In genomic region chr1:226826479-226827245, GRCh38 we compare ENCODE assay signal across 10 cellular contexts. TPM values are rescaled to one million over a fixed set of nuclear protein-coding genes. Genes with fewer than 3 reads are reported as not detected.
DNase-seq lines count a peak whose midpoint lies in the region; ATAC-seq, FAIRE-seq and TF ChIP-seq lines count a peak whose summit lies in the region.
"Had no signal": no experiment of that assay in that cellular context is flagged by ENCODE, and none has a peak within 500 bp of the region (broad histone marks: within the 10 kb centered on the region; RNA-seq: fewer than 3 reads in every experiment).

No MANE protein-coding gene starts in this region.

- no peak overlapping the region for H2AK9ac ChIP-seq in IMR-90 (replicated peaks; ENCODE audit: low read depth, low read length, poor library complexity)

- H3K4me3 ChIP-seq in A549 (no peak overlapping the region), IMR-90 (ENCODE audit: insufficient read depth, low read depth, low read length) (no peak overlapping the region), neuronal stem cell (ENCODE audit: low read length in 2 of 2) (no peak overlapping the region)

- H3K9me3 Mint-ChIP-seq in dendritic cell treated with granulocyte-macrophage colony-stimulating factor and Interleukin-4, amounts not matched to agents 40 ng/mL and 50 ng/mL, for 4 days: no peaks in the 10 kb centered on the region

- H3K23ac ChIP-seq in IMR-90 (ENCODE audit: low read depth, low read length): no peak overlapping the region
- no peak overlapping the region for H3K23ac ChIP-seq in neuronal stem cell (ENCODE audit: low read depth, low read length, poor library complexity)

- H3K56ac ChIP-seq in IMR-90 (ENCODE audit: extremely low read depth, insufficient read depth, low read length): no peak overlapping the region

- H2AFZ ChIP-seq in IMR-90 (replicated peaks; ENCODE audit: low read length, poor library complexity) (no peak overlapping the region), neuronal stem cell (ENCODE audit: low read length) (peak overlapping the region; percentile 92)

- H4K91ac ChIP-seq in IMR-90 (ENCODE audit: insufficient read depth, low read depth, low read length): no peak overlapping the region
- H4K91ac ChIP-seq in neuronal stem cell (ENCODE audit: low read depth, low read length, poor library complexity): no peak overlapping the region

- TF ChIP-seq RAD21 in A549 (conservative IDR thresholded peaks at IDR 0.05 in 1 of 2, IDR thresholded peaks at IDR 0.05 in 1 of 2): no peak
- no peak for TF ChIP-seq RAD21 in IMR-90 (IDR thresholded peaks at IDR 0.05; ENCODE audit: low read length)

- CTCF ChIA-PET in A549 (lab: Yijun Ruan, JAX): interaction anchor here (0.8 to 12.1 kb wide), 10 partner anchors 10 to 200 kb away, joined by 3 to 127 read pairs (median 4); no protein-coding TSS in a partner anchor
- CTCF ChIA-PET in IMR-90 (lab: Yijun Ruan, JAX): interaction anchor here (1.2 kb wide), 1 partner anchor 200 kb away, joined by 4 read pairs; no protein-coding TSS in a partner anchor

- intact Hi-C loops in IMR-90 (cut with micrococcal nuclease): no loop called here
- intact Hi-C loops in dendritic cell treated with granulocyte-macrophage colony-stimulating factor and Interleukin-4, amounts not matched to agents 40 ng/mL and 50 ng/mL, for 4 days (cut with micrococcal nuclease): loop anchor here (2.0 to 5.0 kb wide), 3 partner anchors 88 to 279 kb away; partner anchors contain the start of genes ITPKB and STUM

- H3K4me1 ChIP-seq in A549 (peaks cover 4% of the 10 kb centered on the region; the same call in 2 of the 3 replicates), IMR-90 (ENCODE audit: control insufficient read depth, insufficient read depth, low read length) (peaks cover 2% of the 10 kb centered on the region), neuronal stem cell (ENCODE audit: control insufficient read depth in 2 of 2, insufficient read depth in 1 of 2, low read depth in 1 of 2, low read length in 2 of 2) (peaks cover 2 to 3% of the 10 kb centered on the region in 2 donors)

- H3K4me3 Mint-ChIP-seq in dendritic cell treated with granulocyte-macrophage colony-stimulating factor and Interleukin-4, amounts not matched to agents 40 ng/mL and 50 ng/mL, for 4 days: no peak overlapping the region

- H3K27me3 Mint-ChIP-seq in dendritic cell treated with granulocyte-macrophage colony-stimulating factor and Interleukin-4, amounts not matched to agents 40 ng/mL and 50 ng/mL, for 4 days: peaks cover 2% of the 10 kb centered on the region

- H2AK5ac ChIP-seq in IMR-90 (ENCODE audit: low read depth, low read length) (no peak overlapping the region), neuronal stem cell (ENCODE audit: low read depth, low read length) (no peak overlapping the region)

- H3K18ac ChIP-seq in IMR-90 (ENCODE audit: low read depth, low read length) (no peak overlapping the region), neuronal stem cell (ENCODE audit: low read length) (no peak overlapping the region)

- ATAC-seq in A549 (no peak), IMR-90 (ENCODE audit: low read depth) (no peak), HG03442 (IDR thresholded peaks at IDR 0.05; ENCODE audit: unreplicated experiment) (no peak)

- H3K36me3 Mint-ChIP-seq in dendritic cell treated with granulocyte-macrophage colony-stimulating factor and Interleukin-4, amounts not matched to agents 40 ng/mL and 50 ng/mL, for 4 days (ENCODE audit: low read depth): no peaks in the 10 kb centered on the region

- H3K27ac ChIP-seq in A549 (no peak overlapping the region), IMR-90 (ENCODE audit: insufficient read depth, low read length) (no peak overlapping the region), neuronal stem cell (replicated peaks; ENCODE audit: low read length) (no peak overlapping the region)
- H3K27ac ChIP-seq: C4-2B had no signal

- in situ Hi-C loops in IMR-90 (cut with MboI; ENCODE audit: low sequenced_read_pairs): no loop called here

- H3K27me3 ChIP-seq in IMR-90 (ENCODE audit: control insufficient read depth, insufficient read depth, low read length) (no peaks in the 10 kb centered on the region), neuronal stem cell (ENCODE audit: control insufficient read depth in 3 of 3, insufficient read depth in 3 of 3, low read depth in 1 of 3, low read length in 3 of 3) (peaks cover 0 to 4% (median 0%) of the 10 kb centered on the region in 3 experiments)

- H3K14ac ChIP-seq in IMR-90 (replicated peaks; ENCODE audit: low read depth, low read length) (no peak overlapping the region), neuronal stem cell (ENCODE audit: low read length) (no peak overlapping the region)

- no peaks in the 10 kb centered on the region for H4K20me1 ChIP-seq in IMR-90 (ENCODE audit: insufficient read depth, low read length)

- peaks cover 34% of the 10 kb centered on the region for H3K4me1 Mint-ChIP-seq in dendritic cell treated with granulocyte-macrophage colony-stimulating factor and Interleukin-4, amounts not matched to agents 40 ng/mL and 50 ng/mL, for 4 days (ENCODE audit: low read depth)

- H3K27ac Mint-ChIP-seq in dendritic cell treated with granulocyte-macrophage colony-stimulating factor and Interleukin-4, amounts not matched to agents 40 ng/mL and 50 ng/mL, for 4 days: peak overlapping the region; percentile 86

- no peak overlapping the region for H3K4me2 ChIP-seq in A549
- no peak overlapping the region for H3K4me2 ChIP-seq in IMR-90 (ENCODE audit: low read depth, low read length)
- no peak overlapping the region for H3K4me2 ChIP-seq in neuronal stem cell (ENCODE audit: insufficient read depth, low read length, poor library complexity, severe bottlenecking)

- H4K5ac ChIP-seq in IMR-90 (ENCODE audit: low read depth, low read length): no peak overlapping the region

- TF ChIP-seq CTCF in A549 (IDR thresholded peaks at IDR 0.05) (no peak), IMR-90 (conservative IDR thresholded peaks at IDR 0.05; ENCODE audit: low read depth, low read length) (no peak)

- H2BK20ac ChIP-seq in IMR-90 (ENCODE audit: low read depth, low read length): no peak overlapping the region

- H3K79me1 ChIP-seq in IMR-90 (ENCODE audit: low read depth in 1 of 2, low read length in 2 of 2) (no peaks in the 10 kb centered on the region), neuronal stem cell (ENCODE audit: low read depth, low read length) (no peaks in the 10 kb centered on the region)

- TF ChIP-seq EP300 in A549 (IDR thresholded peaks at IDR 0.05): no peak

- no peak overlapping the region for H3K9ac ChIP-seq in IMR-90 (ENCODE audit: low read depth, low read length)
- no peak overlapping the region for H3K9ac ChIP-seq in neuronal stem cell (ENCODE audit: low read depth, low read length, poor library complexity)

- H4K8ac ChIP-seq in IMR-90 (ENCODE audit: low read depth in 2 of 2, low read length in 2 of 2) (no peak overlapping the region), neuronal stem cell (ENCODE audit: low read depth, low read length) (no peak overlapping the region)

- no peak overlapping the region for H3K4ac ChIP-seq in IMR-90 (ENCODE audit: low read depth, low read length)
- no peak overlapping the region for H3K4ac ChIP-seq in neuronal stem cell (ENCODE audit: low read length)

- POLR2A ChIA-PET in A549 (lab: Yijun Ruan, JAX): no interaction called here
- POLR2A ChIA-PET in IMR-90 (lab: Charles Lee; ENCODE audit: unreplicated experiment): no interaction called here

- H3K36me3 ChIP-seq in IMR-90 (ENCODE audit: control insufficient read depth, insufficient read depth, low read length) (no peaks in the 10 kb centered on the region), neuronal stem cell (replicated peaks in 1 of 2; ENCODE audit: control insufficient read depth in 2 of 2, insufficient read depth in 2 of 2, low read length in 2 of 2) (no peaks in the 10 kb centered on the region)

- H3K9me1 ChIP-seq in IMR-90 (ENCODE audit: insufficient read depth, low read length): no peaks in the 10 kb centered on the region

- no peak overlapping the region for H2BK120ac ChIP-seq in IMR-90 (ENCODE audit: low read depth, low read length)
- H2BK120ac ChIP-seq in neuronal stem cell (ENCODE audit: low read depth, low read length): no peak overlapping the region

- H2BK15ac ChIP-seq in IMR-90 (ENCODE audit: low read depth, low read length): no peak overlapping the region
- H2BK15ac ChIP-seq in neuronal stem cell (ENCODE audit: low read length): peak overlapping the region; percentile 8

- H2BK5ac ChIP-seq in IMR-90 (ENCODE audit: low read depth, low read length, poor library complexity, severe bottlenecking): no peak overlapping the region
- no peak overlapping the region for H2BK5ac ChIP-seq in neuronal stem cell (ENCODE audit: low read length)

- no peak overlapping the region for H2BK12ac ChIP-seq in neuronal stem cell (ENCODE audit: low read length)

- TF ChIP-seq POLR2A in A549 (IDR thresholded peaks at IDR 0.05; ENCODE audit: low read length): no peak
- no peak for TF ChIP-seq POLR2A in IMR-90 (IDR thresholded peaks at IDR 0.05; ENCODE audit: low read depth, low read length)

- no TSS peak for BruUV-seq in IMR-90 (replicated peaks; lab: Mats Ljungman, UMichigan)

- DNase-seq in A549 (ENCODE audit: low read depth in 1 of 2, low spot score in 1 of 2) (no peak), IMR-90 (no peak), neuronal stem cell (ENCODE audit: low spot score) (no peak), COR-L47 (lab: John Stamatoyannopoulos, UW) (no peak), cerebellum (ENCODE audit: low spot score) (no peak), GM19238 (ENCODE audit: insufficient read length, low spot score) (no peak)
- DNase-seq: T-helper 9 cell had no signal

- dilution Hi-C loops in IMR-90 (cut with HindIII; ENCODE audit: low sequenced_read_pairs, unreplicated experiment): no loop called here

- no peak for FAIRE-seq in A549 (lab: Jason Lieb, UNC)

- H3K9me3 ChIP-seq in A549 (no peaks in the 10 kb centered on the region), IMR-90 (ENCODE audit: control insufficient read depth, insufficient read depth, low read length) (no peaks in the 10 kb centered on the region), neuronal stem cell (replicated peaks in 1 of 2; ENCODE audit: control insufficient read depth in 2 of 2, insufficient read depth in 1 of 2, low read depth in 1 of 2, low read length in 2 of 2) (no peaks in the 10 kb centered on the region)

- 85% methylated on average over 19 of the region's 19 CpGs for WGBS in A549 (ENCODE audit: missing lambda C conversion rate)
- 98% methylated on average over 5 of the region's 19 CpGs; no CpG with 5 or more reads in 1 of the 2 experiments for WGBS in IMR-90 (ENCODE audit: extremely low coverage in 2 of 2, insufficient read length in 1 of 2), 2 experiments
- WGBS in neuronal stem cell (ENCODE audit: extremely low coverage in 2 of 2, insufficient read length in 2 of 2, insufficient replicate concordance in 1 of 2), 2 donors: no CpG with 5 or more reads among the region's 19 CpGs

RNA-seq across cellular contexts. Expression of gene PSEN2, which starts 43.8 kb away (rescaled TPM):
- polyA plus RNA-seq in A549 (2011; rRNA removed) (24.2 and 27.9 TPM in 2 replicates), A549 (2017; fragmentation: RNase III; extraction: RNeasy Plus Mini Kit Qiagen cat#74134 plus additional on column Dnase treatment) (22.0 to 23.4 TPM (median 23.4 TPM) in 3 replicates), IMR-90 (2012; rRNA removed) (14.4 and 15.0 TPM in 2 replicates)
- polyA plus RNA-seq in A549 (2012; cell fraction: cytosol; rRNA removed): 24.1 and 29.9 TPM in 2 replicates
- 69.5 and 71.7 TPM in 2 replicates for polyA plus RNA-seq in A549 (2012; cell fraction: nucleus; rRNA removed)
- 39.1 and 39.8 TPM in 2 replicates for polyA minus RNA-seq in A549 (2011; rRNA and poly(A)+ RNA removed)
- total RNA-seq in IMR-90 (2012; rRNA removed) (20.0 and 24.4 TPM in 2 replicates), cerebellum (23.0 TPM)
- polyA plus RNA-seq in IMR-90 (2012; cell fraction: cytosol; rRNA removed): 10.8 and 14.7 TPM in 2 replicates
- 25.2 and 30.9 TPM in 2 replicates for polyA plus RNA-seq in IMR-90 (2012; cell fraction: nucleus; rRNA removed; ENCODE audit: low replicate concordance)
- 12.8 TPM for polyA plus RNA-seq in neuronal stem cell (2013, experiment 1 of 2)
- polyA plus RNA-seq in neuronal stem cell (2013, experiment 2 of 2): 13.1 TPM
